9 cellular contexts compared by ENCODE assay signal in the genomic region with DNA sequence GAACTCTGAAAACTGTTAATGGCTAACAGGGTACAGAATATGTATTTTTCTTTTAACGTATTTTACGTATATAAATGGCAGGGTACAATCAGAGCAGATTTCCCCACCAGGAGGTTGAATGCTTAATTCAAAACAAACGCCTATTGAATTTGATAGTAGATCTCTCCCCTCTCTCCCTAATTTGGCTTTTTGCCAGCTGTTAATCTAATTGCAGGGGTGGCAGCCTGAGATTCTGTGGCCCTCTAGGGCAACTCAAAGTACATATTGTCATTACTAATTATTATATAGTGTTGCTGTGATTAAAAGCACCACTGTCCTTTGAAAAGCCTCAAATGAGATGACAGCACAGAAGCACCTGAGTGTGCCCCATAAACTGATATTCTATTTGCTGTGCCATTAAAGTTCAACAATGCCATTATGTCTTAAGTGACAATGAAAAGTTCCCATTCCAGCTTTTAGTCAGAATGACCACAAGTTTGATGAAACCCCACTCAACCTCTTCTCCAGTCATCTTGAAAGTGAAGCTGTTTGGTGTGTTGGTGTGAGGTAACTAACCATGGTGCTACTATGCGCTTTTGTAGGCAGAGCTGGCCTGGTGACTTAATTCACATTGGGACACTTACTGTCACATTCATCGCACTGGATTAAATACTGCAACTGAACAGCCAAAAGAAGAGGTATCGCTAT.
A peak's percentile ranks its signal among the peaks of the same experiment; 100 is the strongest.
DNase-seq lines count a peak whose midpoint lies in the region; ATAC-seq and TF ChIP-seq lines count a peak whose summit lies in the region.
"Had no signal": no experiment of that assay in that cellular context is flagged by ENCODE, and none has a peak within 500 bp of the region (broad histone marks: within the 10 kb centered on the region; RNA-seq: fewer than 3 reads in every experiment).

No MANE protein-coding gene starts in this region.

- H3K27me3 ChIP-seq in right lobe of liver = no peaks in the 10 kb centered on the region
- H3K27me3 ChIP-seq: neutrophil had no signal

- no peaks in the 10 kb centered on the region for H3K9me3 ChIP-seq in right lobe of liver
- H3K9me3 ChIP-seq: neutrophil had no signal

- peak overlapping the region in 2 of 3 donors; percentile 63 to 85 for H3K27ac ChIP-seq in right lobe of liver
- H3K27ac ChIP-seq: neutrophil had no signal

- 63% methylated on average over 6 of the region's 6 CpGs for WGBS in right lobe of liver (ENCODE audit: insufficient coverage, low coverage, low lambda C conversion rate, missing lambda C conversion rate)

- H3K4me3 ChIP-seq in right lobe of liver = peak overlapping the region in 1 of 3 donors; percentile 21

- ATAC-seq in HG03039 (IDR thresholded peaks at IDR 0.05; ENCODE audit: unreplicated experiment) (peak; percentile 50), right lobe of liver (peak in 1 of 4 donors; percentile 6)

- no peak for TF ChIP-seq CTCF in right lobe of liver (IDR thresholded peaks at IDR 0.05)

- no peak for TF ChIP-seq POLR2A in right lobe of liver (IDR thresholded peaks at IDR 0.05)

- intact Hi-C loops in right lobe of liver (cut with DNase I) = no loop called here

- peak; percentile 42 for DNase-seq in stimulated activated naive CD4-positive, alpha-beta T cell treated with Interleukin-2 at 50 U/mL for 16 hours (lab: John Stamatoyannopoulos, UW)
- DNase-seq in stimulated activated naive CD4-positive, alpha-beta T cell (lab: John Stamatoyannopoulos, UW) = no peak
- DNase-seq in NCI-H774 (lab: John Stamatoyannopoulos, UW) (peak; percentile 26), right lobe of liver (no peak), KG1 (lab: John Stamatoyannopoulos, UW) (no peak), H4 (ENCODE audit: low spot score) (no peak), putamen (ENCODE audit: low spot score) (no peak)

- no peaks in the 10 kb centered on the region for H3K36me3 ChIP-seq in right lobe of liver
- H3K36me3 ChIP-seq: neutrophil had no signal

- peaks cover 0 to 19% (median 9%) of the 10 kb centered on the region in 4 donors for H3K4me1 ChIP-seq in right lobe of liver

Comparison
In these comparisons a context has a peak if more than half of its experiments do, and no peak if none do; other contexts are left out.
1. DNase-seq: peak in stimulated activated naive CD4-positive, alpha-beta T cell treated with Interleukin-2 at 50 U/mL for 16 hours (single experiment) and NCI-H774 (single experiment); none in stimulated activated naive CD4-positive, alpha-beta T cell (0 of 6), right lobe of liver (0 of 3), KG1 (single experiment), H4 (single experiment) and putamen (single experiment).